11 cellular contexts compared by ENCODE assay signal in genomic region chr10:97197030-97197500, GRCh38. TPM values are rescaled to one million over a fixed set of nuclear protein-coding genes. Genes with fewer than 3 reads are reported as not detected.
DNase-seq lines count a peak whose midpoint lies in the region; ATAC-seq and TF ChIP-seq lines count a peak whose summit lies in the region.
"Had no signal": no experiment of that assay in that cellular context is flagged by ENCODE, and none has a peak within 500 bp of the region (broad histone marks: within the 10 kb centered on the region; RNA-seq: fewer than 3 reads in every experiment).

No MANE protein-coding gene starts in this region.

- H3K36me3 Mint-ChIP-seq in CD8-positive, alpha-beta memory T cell = no peaks in the 10 kb centered on the region
- H3K36me3 Mint-ChIP-seq in brain = no peaks in the 10 kb centered on the region
- no peaks in the 10 kb centered on the region for H3K36me3 Mint-ChIP-seq in natural killer cell treated with Interleukin-12 subunit alpha and Interleukin-12 subunit beta and Interleukin-15 and Interleukin-18, amount 100 ng/mL, for 72 hours
- H3K36me3 Mint-ChIP-seq in stimulated activated memory B cell treated with anti-CD40 and anti-IgM and Interleukin-4, amounts not matched to agents 10 μg/mL and 1 μg/mL and 100 μg/mL, for 72 hours = no peaks in the 10 kb centered on the region

- no peaks in the 10 kb centered on the region for H3K9me3 Mint-ChIP-seq in CD8-positive, alpha-beta memory T cell
- H3K9me3 Mint-ChIP-seq in brain = peaks cover 0 to 9% (median 0%) of the 10 kb centered on the region in 5 experiments
- H3K9me3 Mint-ChIP-seq in natural killer cell treated with Interleukin-12 subunit alpha and Interleukin-12 subunit beta and Interleukin-15 and Interleukin-18, amount 100 ng/mL, for 72 hours = no peaks in the 10 kb centered on the region
- no peaks in the 10 kb centered on the region for H3K9me3 Mint-ChIP-seq in stimulated activated memory B cell treated with anti-CD40 and anti-IgM and Interleukin-4, amounts not matched to agents 10 μg/mL and 1 μg/mL and 100 μg/mL, for 72 hours
- H3K9me3 Mint-ChIP-seq: endodermal cell; stimulated activated naive CD8-positive, alpha-beta T cell treated with anti-CD3 and anti-CD28 coated beads, Interleukin-15, Interleukin-2, amounts not matched to agents 100 ng/mL and 50 ng/mL, for 24 hours had no signal

- no peaks in the 10 kb centered on the region for H3K36me3 ChIP-seq in CD8-positive, alpha-beta memory T cell (ENCODE audit: insufficient read depth, low read length)
- no peaks in the 10 kb centered on the region for H3K36me3 ChIP-seq in HUES6 (ENCODE audit: control insufficient read depth, insufficient read depth, low read length)

- no peak for ATAC-seq in natural killer cell treated with Interleukin-12 subunit alpha and Interleukin-12 subunit beta and Interleukin-15 and Interleukin-18, amount 100 ng/mL, for 72 hours
- no peak for ATAC-seq in GM19395 (IDR thresholded peaks at IDR 0.05; ENCODE audit: unreplicated experiment)
- no peak for ATAC-seq in stimulated activated memory B cell treated with anti-CD40 and anti-IgM and Interleukin-4, amounts not matched to agents 10 μg/mL and 1 μg/mL and 100 μg/mL, for 72 hours

- no peak for TF ChIP-seq CTCF in brain (conservative IDR thresholded peaks at IDR 0.05)

- POLR2A ChIA-PET in CD8-positive, alpha-beta memory T cell (lab: Charles Lee) = no interaction called here

- peaks cover 3% of the 10 kb centered on the region for H3K27me3 ChIP-seq in CD8-positive, alpha-beta memory T cell (ENCODE audit: insufficient read depth, low read length, poor library complexity, severe bottlenecking)
- peaks cover 22% of the 10 kb centered on the region for H3K27me3 ChIP-seq in HUES6 (ENCODE audit: control insufficient read depth, insufficient read depth, low read length)

- no peak for DNase-seq in CD8-positive, alpha-beta memory T cell
- DNase-seq in natural killer cell treated with Interleukin-12 subunit alpha and Interleukin-12 subunit beta and Interleukin-15 and Interleukin-18, amount 100 ng/mL, for 72 hours (ENCODE audit: low spot score) = peak; percentile 47
- DNase-seq in SKM-1 treated with dmso at 0.1 percent for 144 hours (lab: John Stamatoyannopoulos, UW; ENCODE audit: unreplicated experiment) = no peak

- peak overlapping the region in 6 of 7 donors; percentile 1 to 94 (median 54) for H3K4me3 Mint-ChIP-seq in CD8-positive, alpha-beta memory T cell
- peak overlapping the region in 4 of 5 experiments; percentile 48 to 80 (median 70) for H3K4me3 Mint-ChIP-seq in brain
- H3K4me3 Mint-ChIP-seq in natural killer cell treated with Interleukin-12 subunit alpha and Interleukin-12 subunit beta and Interleukin-15 and Interleukin-18, amount 100 ng/mL, for 72 hours = no peak overlapping the region
- no peak overlapping the region for H3K4me3 Mint-ChIP-seq in stimulated activated memory B cell treated with anti-CD40 and anti-IgM and Interleukin-4, amounts not matched to agents 10 μg/mL and 1 μg/mL and 100 μg/mL, for 72 hours

- H3K9ac ChIP-seq in HUES6 (ENCODE audit: low read length) = no peak overlapping the region

- no peaks in the 10 kb centered on the region for H3K9me3 ChIP-seq in CD8-positive, alpha-beta memory T cell (ENCODE audit: low read length)
- no peaks in the 10 kb centered on the region for H3K9me3 ChIP-seq in HUES6 (ENCODE audit: control insufficient read depth, insufficient read depth, low read depth, low read length)

- peaks cover 5% of the 10 kb centered on the region for H3K4me1 ChIP-seq in CD8-positive, alpha-beta memory T cell (ENCODE audit: insufficient read depth, low read length)
- peaks cover 10% of the 10 kb centered on the region for H3K4me1 ChIP-seq in HUES6 (ENCODE audit: control insufficient read depth, insufficient read depth, low read length)

- H3K27ac ChIP-seq in CD8-positive, alpha-beta memory T cell (ENCODE audit: low read depth, low read length) = no peak overlapping the region
- no peak overlapping the region for H3K27ac ChIP-seq in HUES6 (ENCODE audit: low read depth, low read length)

- peaks cover 10 to 18% (median 13%) of the 10 kb centered on the region in 3 donors for H3K4me1 Mint-ChIP-seq in CD8-positive, alpha-beta memory T cell
- peaks cover 40% of the 10 kb centered on the region for H3K4me1 Mint-ChIP-seq in brain
- peaks cover 11 to 13% of the 10 kb centered on the region in 2 donors for H3K4me1 Mint-ChIP-seq in natural killer cell treated with Interleukin-12 subunit alpha and Interleukin-12 subunit beta and Interleukin-15 and Interleukin-18, amount 100 ng/mL, for 72 hours (ENCODE audit: low read depth in 2 of 2)
- H3K4me1 Mint-ChIP-seq in stimulated activated memory B cell treated with anti-CD40 and anti-IgM and Interleukin-4, amounts not matched to agents 10 μg/mL and 1 μg/mL and 100 μg/mL, for 72 hours = peaks cover 41% of the 10 kb centered on the region

- peaks cover 4 to 35% of the 10 kb centered on the region in 2 donors for H3K27me3 Mint-ChIP-seq in CD8-positive, alpha-beta memory T cell
- peaks cover 56% of the 10 kb centered on the region for H3K27me3 Mint-ChIP-seq in brain
- peaks cover 22 to 24% of the 10 kb centered on the region in 2 donors for H3K27me3 Mint-ChIP-seq in natural killer cell treated with Interleukin-12 subunit alpha and Interleukin-12 subunit beta and Interleukin-15 and Interleukin-18, amount 100 ng/mL, for 72 hours
- H3K27me3 Mint-ChIP-seq in stimulated activated memory B cell treated with anti-CD40 and anti-IgM and Interleukin-4, amounts not matched to agents 10 μg/mL and 1 μg/mL and 100 μg/mL, for 72 hours = peaks cover 24% of the 10 kb centered on the region

- H3K4me3 ChIP-seq in CD8-positive, alpha-beta memory T cell (ENCODE audit: low read length) = no peak overlapping the region
- H3K4me3 ChIP-seq in HUES6 (ENCODE audit: low read depth, low read length) = peak overlapping the region; percentile 95

- CTCF ChIA-PET in CD8-positive, alpha-beta memory T cell (lab: Charles Lee) = interaction anchor here (0.7 to 6.8 kb wide), 17 partner anchors 9 to 564 kb away, joined by 3 to 97 read pairs (median 5); no protein-coding TSS in a partner anchor

- H3K27ac Mint-ChIP-seq in CD8-positive, alpha-beta memory T cell = peak overlapping the region in 1 of 8 donors; percentile 43
- H3K27ac Mint-ChIP-seq in brain = no peak overlapping the region
- H3K27ac Mint-ChIP-seq in natural killer cell treated with Interleukin-12 subunit alpha and Interleukin-12 subunit beta and Interleukin-15 and Interleukin-18, amount 100 ng/mL, for 72 hours = no peak overlapping the region
- no peak overlapping the region for H3K27ac Mint-ChIP-seq in stimulated activated memory B cell treated with anti-CD40 and anti-IgM and Interleukin-4, amounts not matched to agents 10 μg/mL and 1 μg/mL and 100 μg/mL, for 72 hours
- H3K27ac Mint-ChIP-seq: endodermal cell; stimulated activated naive CD8-positive, alpha-beta T cell treated with anti-CD3 and anti-CD28 coated beads, Interleukin-15, Interleukin-2, amounts not matched to agents 100 ng/mL and 50 ng/mL, for 24 hours had no signal

RNA-seq across cellular contexts. Expression of gene SLIT1, which starts 11.3 kb away (rescaled TPM):
- total RNA-seq in CD8-positive, alpha-beta memory T cell = under 1 TPM in 1 of 2 experiments, not detected in 1; 0.20 TPM
- polyA plus RNA-seq in CD8-positive, alpha-beta memory T cell = 0.06 TPM
- polyA plus RNA-seq in brain (ENCODE audit: insufficient read depth, low read depth, low replicate concordance) = 24.9 TPM
- under 1 TPM; 0.48 to 0.78 TPM for total RNA-seq in natural killer cell treated with Interleukin-12 subunit alpha and Interleukin-12 subunit beta and Interleukin-15 and Interleukin-18, amount 100 ng/mL, for 72 hours
- total RNA-seq: glomerular endothelial cell, M059J had no signal

Comparison
In these comparisons a context has a peak if more than half of its experiments do, and no peak if none do; other contexts are left out.
1. H3K4me3 Mint-ChIP-seq: peak in CD8-positive, alpha-beta memory T cell (6 of 7) and brain (4 of 5); none in natural killer cell treated with Interleukin-12 subunit alpha and Interleukin-12 subunit beta and Interleukin-15 and Interleukin-18, amount 100 ng/mL, for 72 hours (single experiment) and stimulated activated memory B cell treated with anti-CD40 and anti-IgM and Interleukin-4, amounts not matched to agents 10 μg/mL and 1 μg/mL and 100 μg/mL, for 72 hours (single experiment).